Comparison of ENCODE assay signal across 10 cellular contexts in the genomic region with DNA sequence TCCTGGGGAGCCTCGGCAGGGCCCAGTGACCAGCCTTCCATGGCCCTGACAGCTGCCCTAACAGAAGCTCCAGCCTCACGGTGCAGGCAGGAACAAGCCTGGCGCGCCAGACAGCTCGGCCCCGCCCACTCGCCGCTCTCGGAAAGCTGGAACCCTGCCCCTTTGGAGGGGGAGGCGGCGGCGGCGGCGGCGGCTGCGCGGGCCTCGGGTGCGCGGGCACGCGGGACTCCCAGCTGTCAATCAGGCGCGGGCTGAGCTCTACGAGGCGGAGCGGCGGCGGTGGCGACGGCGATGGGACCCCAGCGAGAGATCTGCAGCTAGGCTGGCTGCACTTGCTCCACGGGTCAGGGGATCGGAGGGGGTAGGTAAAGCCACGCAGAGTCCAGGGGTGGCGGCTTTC.
DNase-seq lines count a peak whose midpoint lies in the region; ATAC-seq and FAIRE-seq lines count a peak whose summit lies in the region.
"Had no signal": no experiment of that assay in that cellular context is flagged by ENCODE, and none has a peak within 500 bp of the region (broad histone marks: within the 10 kb centered on the region; RNA-seq: fewer than 3 reads in every experiment).

A gene with protein sequence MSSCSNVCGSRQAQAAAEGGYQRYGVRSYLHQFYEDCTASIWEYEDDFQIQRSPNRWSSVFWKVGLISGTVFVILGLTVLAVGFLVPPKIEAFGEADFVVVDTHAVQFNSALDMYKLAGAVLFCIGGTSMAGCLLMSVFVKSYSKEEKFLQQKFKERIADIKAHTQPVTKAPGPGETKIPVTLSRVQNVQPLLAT (plus strand): TSS at position 236 of the 400 bp plus-strand sequence. CDS start 8,113 bp downstream, outside the sequence.

- no peak for FAIRE-seq in urothelium cell line (lab: Jason Lieb, UNC)

- no peaks in the 10 kb centered on the region for H3K9me3 ChIP-seq in NT2/D1 (ENCODE audit: insufficient read depth, low read length)
- H3K9me3 ChIP-seq: BLaER1 had no signal

- ATAC-seq in GM21381 (IDR thresholded peaks at IDR 0.05; ENCODE audit: unreplicated experiment) (no peak), GM18858 (IDR thresholded peaks at IDR 0.05; ENCODE audit: unreplicated experiment) (no peak)

- peak within 1 kb of the TSS; percentile 38 for H3K4me3 ChIP-seq in NT2/D1 (ENCODE audit: insufficient read length, low read depth)
- H3K4me3 ChIP-seq: BLaER1 had no signal

- H3K9ac ChIP-seq in NT2/D1 (ENCODE audit: insufficient read length, low read depth), result no peak within 1 kb of the TSS
- H3K9ac ChIP-seq: BLaER1 had no signal

- no peaks in the 10 kb centered on the region for H3K4me1 ChIP-seq in NT2/D1 (ENCODE audit: insufficient read depth, insufficient read length)
- H3K4me1 ChIP-seq: BLaER1 had no signal

- H3K36me3 ChIP-seq in NT2/D1 (ENCODE audit: insufficient read depth, insufficient read length, low read length), result no peaks in the 10 kb centered on the region
- H3K36me3 ChIP-seq: BLaER1 had no signal

- peak; percentile 13 for DNase-seq in stimulated activated CD4-positive, alpha-beta T cell treated with anti-CD3 and anti-CD28 coated beads, Interleukin-15, amount 100 ng/mL, for 24 hours
- DNase-seq in stimulated activated CD4-positive, alpha-beta T cell treated with anti-CD3 and anti-CD28 coated beads, Interleukin-4, amount 100 ng/mL, for 1 hour, result no peak
- peak; percentile 32 for DNase-seq in NT2/D1 (ENCODE audit: low read depth, low spot score)
- DNase-seq in hypothalamus (lab: John Stamatoyannopoulos, UW), result peak in 43 of 51 donors; percentile 4 to 83 (median 55)
- peak; percentile 52 for DNase-seq in urothelium cell line (ENCODE audit: low spot score)
- no peak for DNase-seq in T-helper 9 cell
- DNase-seq: naive B cell had no signal

- peaks cover 4% of the 10 kb centered on the region for H3K27me3 ChIP-seq in NT2/D1 (ENCODE audit: insufficient read depth, insufficient read length)
- H3K27me3 ChIP-seq: BLaER1 had no signal

Comparison
In these comparisons a context has a peak if more than half of its experiments do, and no peak if none do; other contexts are left out.
1. DNase-seq: peak in stimulated activated CD4-positive, alpha-beta T cell treated with anti-CD3 and anti-CD28 coated beads, Interleukin-15, amount 100 ng/mL, for 24 hours (single experiment), NT2/D1 (single experiment), hypothalamus (43 of 51) and urothelium cell line (single experiment); none in stimulated activated CD4-positive, alpha-beta T cell treated with anti-CD3 and anti-CD28 coated beads, Interleukin-4, amount 100 ng/mL, for 1 hour (single experiment) and T-helper 9 cell (single experiment).